Comparison of ENCODE assay signal across 9 cellular contexts in the genomic region with DNA sequence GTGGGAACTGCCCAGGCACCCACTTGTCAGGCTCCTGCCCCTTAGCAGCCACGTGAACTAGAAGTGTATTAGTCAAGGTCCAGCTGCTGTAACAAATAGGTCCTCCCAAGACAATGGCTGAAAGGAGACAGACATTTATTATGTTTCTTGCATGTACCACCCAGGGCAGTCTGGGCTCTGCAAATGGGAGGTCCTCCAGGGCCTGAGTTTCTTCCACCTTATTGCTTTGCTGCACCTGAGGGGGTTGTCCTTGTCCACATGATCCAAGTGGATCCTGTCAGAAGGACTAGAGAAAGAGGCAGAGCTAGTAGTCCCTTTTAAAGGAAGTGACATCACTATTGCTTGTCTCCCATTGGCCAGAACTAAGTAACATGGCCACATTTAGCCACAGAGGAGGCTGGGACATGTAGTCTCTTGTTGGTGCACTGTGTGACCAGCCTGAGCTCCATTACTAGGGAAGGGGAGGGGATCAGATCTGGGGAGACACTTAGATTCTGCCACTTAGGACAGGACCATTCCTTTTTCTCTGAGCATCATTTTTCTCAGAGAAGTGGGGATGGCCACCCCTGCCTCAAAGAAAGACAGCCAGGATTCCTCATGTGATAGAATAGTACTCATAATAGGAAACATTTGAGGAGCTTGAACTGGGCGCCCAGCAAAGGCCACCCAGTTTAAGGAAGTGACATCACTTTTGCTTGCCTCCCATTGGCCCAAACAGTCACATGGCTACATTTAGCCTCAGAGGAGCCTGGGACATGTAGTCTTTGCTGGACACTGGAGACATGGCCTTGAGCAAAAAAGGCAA. TPM values are rescaled to one million over a fixed set of nuclear protein-coding genes. Genes with fewer than 3 reads are reported as not detected.
DNase-seq lines count a peak whose midpoint lies in the region; ATAC-seq, FAIRE-seq and TF ChIP-seq lines count a peak whose summit lies in the region.
"Had no signal": no experiment of that assay in that cellular context is flagged by ENCODE, and none has a peak within 500 bp of the region (broad histone marks: within the 10 kb centered on the region; RNA-seq: fewer than 3 reads in every experiment).

No MANE protein-coding gene starts in this region.

- peaks cover 4% of the 10 kb centered on the region; the same call in 1 of the 2 replicates for H3K9me3 ChIP-seq in Caco-2
- no peaks in the 10 kb centered on the region for H3K9me3 ChIP-seq in HEK293 (ENCODE audit: control insufficient read depth, insufficient read depth, low read depth, low read length)
- H3K9me3 ChIP-seq in neural progenitor cell (ENCODE audit: low read depth): no peaks in the 10 kb centered on the region
- no peaks in the 10 kb centered on the region for H3K9me3 ChIP-seq in kidney (ENCODE audit: control insufficient read depth in 1 of 2, low read length in 2 of 2)

- no TSS peak for BruUV-seq in Caco-2 (replicated peaks; lab: Mats Ljungman, UMichigan)

- CTCF ChIA-PET in Caco-2 (lab: Charles Lee) (interaction anchor here (0.7 kb wide), 2 partner anchors 10 to 215 kb away, joined by 3 read pairs; a partner anchor contains a TSS), HEK293 (lab: Yijun Ruan, JAX) (interaction anchor here (1.2 kb wide), 1 partner anchor 10 kb away, joined by 4 read pairs; no protein-coding TSS in a partner anchor), GM10248 (lab: Yijun Ruan, JAX) (interaction anchor here (1.0 to 2.5 kb wide), 3 partner anchors 10 to 127 kb away, joined by 3 to 5 read pairs (median 4); a partner anchor contains a TSS)

- peaks cover 73% of the 10 kb centered on the region for H3K36me3 Mint-ChIP-seq in Caco-2 (ENCODE audit: insufficient read depth, unreplicated experiment)
- H3K36me3 Mint-ChIP-seq in neural progenitor cell: peaks cover 31% of the 10 kb centered on the region

- H3F3A ChIP-seq in neural progenitor cell (ENCODE audit: low read depth): no peaks in the 10 kb centered on the region

- H2AFZ ChIP-seq in neural progenitor cell (replicated peaks): no peak overlapping the region

- intact Hi-C loops in Caco-2 (cut with micrococcal nuclease; ENCODE audit: unreplicated experiment): loop anchor here (1.0 kb wide), 1 partner anchor 31 kb away; a partner anchor contains a TSS
- intact Hi-C loops in kidney (cut with DNase I): no loop called here

- DNase-seq in Caco-2 (peak; percentile 55 to 71), RPMI7951 (ENCODE audit: low read depth) (peak; percentile 70), dermis blood vessel endothelial cell (peak; percentile 52), neural progenitor cell (ENCODE audit: low spot score) (peak; percentile 50), kidney (no peak), GM10248 (ENCODE audit: extremely low spot score) (no peak)

- no peak overlapping the region for H3K9ac ChIP-seq in neural progenitor cell
- H3K9ac ChIP-seq in kidney (ENCODE audit: low read length in 2 of 2): no peak overlapping the region

- no peaks in the 10 kb centered on the region for H3K27me3 Mint-ChIP-seq in Caco-2 (ENCODE audit: insufficient read depth, unreplicated experiment)
- peaks cover 4% of the 10 kb centered on the region for H3K27me3 Mint-ChIP-seq in neural progenitor cell (ENCODE audit: insufficient read depth, low read depth)

- H3K27ac Mint-ChIP-seq in Caco-2 (ENCODE audit: unreplicated experiment) (peak overlapping the region; percentile 42), neural progenitor cell (no peak overlapping the region)

- H3K4me1 Mint-ChIP-seq in Caco-2 (ENCODE audit: low read depth, unreplicated experiment) (no peaks in the 10 kb centered on the region), neural progenitor cell (no peaks in the 10 kb centered on the region)

- H3K4me3 ChIP-seq in Caco-2 (ENCODE audit: low read depth, low read length) (no peak overlapping the region), HEK293 (ENCODE audit: low read depth, low read length) (no peak overlapping the region), neural progenitor cell (no peak overlapping the region), kidney (ENCODE audit: low read length in 2 of 2) (no peak overlapping the region)

- no peak overlapping the region for H3K4me3 Mint-ChIP-seq in Caco-2 (ENCODE audit: unreplicated experiment)
- no peak overlapping the region for H3K4me3 Mint-ChIP-seq in neural progenitor cell

- no peak for ATAC-seq in HG02885 (IDR thresholded peaks at IDR 0.05; ENCODE audit: poor library complexity, unreplicated experiment)

- TF ChIP-seq CTCF in Caco-2 (IDR thresholded peaks at IDR 0.05; ENCODE audit: insufficient read depth in 1 of 2, low read depth in 1 of 2, low read length in 1 of 2, severe bottlenecking in 1 of 2, unreplicated experiment in 1 of 2): no peak
- no peak for TF ChIP-seq CTCF in HEK293 (tag by site-specific recombination; IDR thresholded peaks at IDR 0.05)
- no peak for TF ChIP-seq CTCF in neural progenitor cell (IDR thresholded peaks at IDR 0.05)
- TF ChIP-seq CTCF in kidney (IDR thresholded peaks at IDR 0.05; ENCODE audit: borderline replicate concordance, extremely low read depth, insufficient read depth): no peak
- no peak for TF ChIP-seq CTCF in GM10248 (IDR thresholded peaks at IDR 0.05; ENCODE audit: control extremely low read depth, extremely low read depth, low read depth, missing control alignments)

- no peak overlapping the region for H3K4me2 ChIP-seq in neural progenitor cell

- H3K9me3 Mint-ChIP-seq in Caco-2 (ENCODE audit: unreplicated experiment) (no peaks in the 10 kb centered on the region), neural progenitor cell (peaks cover 4% of the 10 kb centered on the region)

- POLR2A ChIA-PET in Caco-2 (lab: Charles Lee): interaction anchor here (0.6 to 1.0 kb wide), 2 partner anchors 10 to 216 kb away, joined by 3 read pairs; no protein-coding TSS in a partner anchor
- POLR2A ChIA-PET in HEK293 (lab: Yijun Ruan, JAX): interaction anchor here (1.1 to 1.7 kb wide), 2 partner anchors 10 to 85 kb away, joined by 6 to 7 read pairs; a partner anchor contains a TSS
- POLR2A ChIA-PET in GM10248 (lab: Yijun Ruan, JAX): interaction anchor here (0.6 kb wide), 1 partner anchor 10 kb away, joined by 4 read pairs; no protein-coding TSS in a partner anchor

- H3K79me2 ChIP-seq in neural progenitor cell (ENCODE audit: low read depth): no peaks in the 10 kb centered on the region

- H4K20me1 ChIP-seq in neural progenitor cell (ENCODE audit: low read depth): no peaks in the 10 kb centered on the region

- H3K36me3 ChIP-seq in Caco-2 (ENCODE audit: control insufficient read depth, insufficient read depth, low read length) (peaks cover 6% of the 10 kb centered on the region), HEK293 (ENCODE audit: control insufficient read depth in 2 of 2, insufficient read depth in 1 of 2, low read length in 2 of 2) (peaks cover 52 to 83% of the 10 kb centered on the region in 2 experiments), neural progenitor cell (peaks cover 4% of the 10 kb centered on the region), kidney (ENCODE audit: control insufficient read depth in 1 of 2, insufficient read depth in 2 of 2, low read length in 2 of 2) (peaks cover 16 to 17% of the 10 kb centered on the region in 2 donors)

- H3K27me3 ChIP-seq in Caco-2 (replicated peaks; ENCODE audit: control insufficient read depth, insufficient read depth, low read length) (no peaks in the 10 kb centered on the region), neural progenitor cell (no peaks in the 10 kb centered on the region)

- no peak for FAIRE-seq in kidney (lab: Jason Lieb, UNC)

- no peaks in the 10 kb centered on the region for H3K4me1 ChIP-seq in Caco-2
- no peaks in the 10 kb centered on the region for H3K4me1 ChIP-seq in HEK293 (ENCODE audit: control insufficient read depth, insufficient read depth, low read length)
- H3K4me1 ChIP-seq in neural progenitor cell: no peaks in the 10 kb centered on the region
- no peaks in the 10 kb centered on the region for H3K4me1 ChIP-seq in kidney (ENCODE audit: control insufficient read depth in 1 of 2, insufficient read depth in 1 of 2, low read depth in 1 of 2, low read length in 2 of 2)

- H3K27ac ChIP-seq in HEK293 (ENCODE audit: extremely low read depth, low read depth, low read length) (no peak overlapping the region), neural progenitor cell (no peak overlapping the region), kidney (ENCODE audit: low read depth in 2 of 2, low read length in 2 of 2) (no peak overlapping the region)
- H3K27ac ChIP-seq: epithelial cell of prostate had no signal

TF ChIP-seq in HEK293, 187 proteins besides CTCF, POLR2A, EP300 and RAD21 (continues in another document):
- peak; percentile 69; the same call in 1 of the 2 replicates for TF ChIP-seq RBAK (tag by site-specific recombination; IDR thresholded peaks at IDR 0.05)
- no peak for TF ChIP-seq ZNF146 (tag by site-specific recombination; IDR thresholded peaks at IDR 0.05)
- 0 out of 2 replicates have a peak, but pooled peaks have one; percentile 16 for TF ChIP-seq KLF8 (tag by site-specific recombination; IDR thresholded peaks at IDR 0.05)

RNA-seq across cellular contexts. Expression of a gene that starts 15.1 kb away (rescaled TPM):
- 48.2 and 49.4 TPM in 2 replicates for total RNA-seq in Caco-2 (2022)
- 14.7 and 15.7 TPM in 2 replicates for total RNA-seq in RPMI7951 (2014; rRNA removed; shearing (Covaris generic))
- total RNA-seq in dermis blood vessel endothelial cell: 6.8 and 10.5 TPM in 2 replicates
- total RNA-seq in neural progenitor cell (ENCODE audit: low replicate concordance): 8.1 and 22.0 TPM in 2 replicates
- total RNA-seq in kidney: 36.9 TPM
- polyA plus RNA-seq in kidney (ENCODE audit: insufficient read depth, low read depth, low replicate concordance): 28.8 TPM

RNA-seq across cellular contexts. Expression of a gene that starts 15.2 kb away (rescaled TPM):
- total RNA-seq in Caco-2 (2022) (17.3 and 17.4 TPM in 2 replicates), dermis blood vessel endothelial cell (0.37 and 0.51 TPM in 2 replicates), neural progenitor cell (ENCODE audit: low replicate concordance) (0.49 and 4.1 TPM in 2 replicates), kidney (1.8 TPM)
- 1.6 and 2.1 TPM in 2 replicates for total RNA-seq in RPMI7951 (2014; rRNA removed; shearing (Covaris generic))
- polyA plus RNA-seq in kidney (ENCODE audit: insufficient read depth, low read depth, low replicate concordance): 1.5 TPM

RNA-seq across cellular contexts. Expression of a gene that starts 17.1 kb away (rescaled TPM):
- total RNA-seq in Caco-2 (2022): 0.72 TPM in 1 of 2 replicates, not detected in the other
- 3.2 and 4.2 TPM in 2 replicates for total RNA-seq in RPMI7951 (2014; rRNA removed; shearing (Covaris generic))
- total RNA-seq in dermis blood vessel endothelial cell: 0.09 and 0.34 TPM in 2 replicates
- total RNA-seq in neural progenitor cell (ENCODE audit: low replicate concordance): 1.9 TPM in 1 of 2 replicates, not detected in the other
- total RNA-seq in kidney: 3.0 TPM
- not detected for polyA plus RNA-seq in kidney (ENCODE audit: insufficient read depth, low read depth, low replicate concordance)

RNA-seq across cellular contexts. Expression of a gene that starts 31.2 kb away (rescaled TPM):
- total RNA-seq in Caco-2 (2022) (41.1 and 43.0 TPM in 2 replicates), dermis blood vessel endothelial cell (8.0 and 17.9 TPM in 2 replicates), neural progenitor cell (ENCODE audit: low replicate concordance) (28.6 and 69.9 TPM in 2 replicates), kidney (35.5 TPM)
- total RNA-seq in RPMI7951 (2014; rRNA removed; shearing (Covaris generic)): 21.1 and 23.5 TPM in 2 replicates
- polyA plus RNA-seq in kidney (ENCODE audit: insufficient read depth, low read depth, low replicate concordance): 21.9 TPM

RNA-seq across cellular contexts. Expression of a gene that starts 44.2 kb away (rescaled TPM):
- total RNA-seq in Caco-2 (2022): not detected in 2 replicates
- 1.3 TPM in 1 of 2 replicates, not detected in the other for total RNA-seq in RPMI7951 (2014; rRNA removed; shearing (Covaris generic))
- not detected in 2 replicates for total RNA-seq in dermis blood vessel endothelial cell
- total RNA-seq in neural progenitor cell (ENCODE audit: low replicate concordance): not detected in 2 replicates
- total RNA-seq in kidney: 0.35 TPM
- polyA plus RNA-seq in kidney (ENCODE audit: insufficient read depth, low read depth, low replicate concordance): not detected

Comparison
In these comparisons a context has a peak if more than half of its experiments do, and no peak if none do; other contexts are left out.
1. DNase-seq: peak in Caco-2 (2 of 2), RPMI7951 (single experiment), dermis blood vessel endothelial cell (single experiment) and neural progenitor cell (single experiment); none in kidney (single experiment) and GM10248 (single experiment).